ENCODE assay signal across 9 cellular contexts in the genomic region with DNA sequence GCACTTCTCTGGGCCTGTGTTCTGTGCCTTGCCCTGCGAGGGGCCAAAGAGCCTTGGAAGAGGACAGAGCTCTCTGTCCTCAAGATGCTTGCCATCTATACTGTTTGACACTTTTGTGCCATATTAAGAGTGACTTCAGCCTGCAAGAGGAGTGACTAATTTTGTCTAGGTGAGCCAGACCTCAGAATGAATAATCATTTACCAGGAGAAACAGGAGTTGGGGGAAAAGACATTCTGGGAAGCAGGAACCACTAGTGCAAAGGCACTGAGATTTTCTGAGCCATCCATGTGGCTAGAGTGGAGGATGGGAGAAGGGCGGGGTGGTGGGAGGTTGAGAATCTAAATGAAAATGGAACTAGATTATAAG. TPM values are rescaled to one million over a fixed set of nuclear protein-coding genes. Genes with fewer than 3 reads are reported as not detected.
DNase-seq lines count a peak whose midpoint lies in the region; ATAC-seq and TF ChIP-seq lines count a peak whose summit lies in the region.
"Had no signal": no experiment of that assay in that cellular context is flagged by ENCODE, and none has a peak within 500 bp of the region (broad histone marks: within the 10 kb centered on the region; RNA-seq: fewer than 3 reads in every experiment).

No MANE protein-coding gene starts in this region.

- in situ Hi-C loops in astrocyte of the spinal cord (cut with HindIII; ENCODE audit: low sequenced_read_pairs) = no loop called here

- H3K79me2 ChIP-seq in H9 (ENCODE audit: insufficient read depth, low read length) = no peaks in the 10 kb centered on the region

- H3K27me3 ChIP-seq in H9 (ENCODE audit: insufficient read depth, low read length) (peaks cover 22% of the 10 kb centered on the region; the same call in 1 of the 2 replicates), iPS-15b (ENCODE audit: control insufficient read depth, insufficient read depth, low read length) (peaks cover 57% of the 10 kb centered on the region)

- no peak overlapping the region for H3K27ac ChIP-seq in H9 (ENCODE audit: insufficient read length, low read depth, low read length)

- no peaks in the 10 kb centered on the region for H4K20me1 ChIP-seq in H9 (ENCODE audit: control insufficient read depth, insufficient read depth, insufficient read length)

- H3K4me2 ChIP-seq in H9 (ENCODE audit: insufficient read depth, insufficient read length, low read length) = peak overlapping the region; percentile 55

- no peak overlapping the region for H3T11ph ChIP-seq in H9 (ENCODE audit: low read length)

- H3K4me3 ChIP-seq in astrocyte of the spinal cord (ENCODE audit: low read depth, low read length) = peak overlapping the region; percentile 85
- H3K4me3 ChIP-seq in iPS-15b (ENCODE audit: low read depth, low read length) = peak overlapping the region; percentile 66
- H3K4me3 ChIP-seq in skeletal muscle cell (ENCODE audit: low read depth, low read length) = peak overlapping the region; percentile 79

- no peak for DNase-seq in H9
- no peak for DNase-seq in astrocyte of the spinal cord (ENCODE audit: low read depth, low spot score)
- DNase-seq in skeletal muscle cell (ENCODE audit: low read depth) = no peak
- DNase-seq in D341Med (ENCODE audit: low spot score) = no peak
- DNase-seq in omental fat pad (ENCODE audit: low spot score) = no peak
- DNase-seq in NCI-H526 treated with DMSO at 0.1 percent for 48 hours (lab: John Stamatoyannopoulos, UW) = no peak
- DNase-seq: NCI-H2171 treated with DMSO at 0.1 percent for 48 hours had no signal

- H3K14ac ChIP-seq in H9 (ENCODE audit: insufficient read depth, low read length) = no peak overlapping the region

- H3K4me3 Mint-ChIP-seq in H9 = peak overlapping the region in 1 of 2 experiments; percentile 90; a peak in 1 of 5 replicates

- H3K56ac ChIP-seq in H9 (ENCODE audit: insufficient read length, low read depth, low read length) = no peak overlapping the region

- H3K36me3 Mint-ChIP-seq in H9 (ENCODE audit: insufficient read depth in 1 of 3, low read depth in 3 of 3) = peaks cover 0 to 2% (median 0%) of the 10 kb centered on the region in 3 experiments; a peak in 1 of 7 replicates

- no peak overlapping the region for H3K9ac ChIP-seq in H9 (ENCODE audit: extremely low read depth, insufficient read length, low read length)
- H3K9ac ChIP-seq in iPS-15b (ENCODE audit: low read depth, low read length) = no peak overlapping the region

- no peak overlapping the region for H2BK12ac ChIP-seq in H9 (ENCODE audit: insufficient read length, low read depth, low read length)

- H2BK5ac ChIP-seq in H9 (ENCODE audit: insufficient read length, low read length) = no peak overlapping the region

- peaks cover 29 to 40% of the 10 kb centered on the region in 2 experiments for H3K4me1 Mint-ChIP-seq in H9

- no peaks in the 10 kb centered on the region for H3K9me3 ChIP-seq in H9 (ENCODE audit: control insufficient read depth, low read depth, low read length)
- H3K9me3 ChIP-seq in iPS-15b (ENCODE audit: control insufficient read depth, insufficient read depth, low read length) = no peaks in the 10 kb centered on the region

- no peak overlapping the region for H2BK120ac ChIP-seq in H9 (ENCODE audit: low read depth, low read length, poor library complexity, severe bottlenecking)

- H3K36me3 ChIP-seq in iPS-15b (ENCODE audit: control insufficient read depth, insufficient read depth, low read length) = no peaks in the 10 kb centered on the region

- no peaks in the 10 kb centered on the region for H3K79me1 ChIP-seq in H9 (ENCODE audit: insufficient read depth, low read depth, low read length, poor library complexity, severe bottlenecking)

- no peak overlapping the region for H4K8ac ChIP-seq in H9 (replicated peaks; ENCODE audit: insufficient read length, low read depth, low read length)

- TF ChIP-seq CTCF in H9 (conservative IDR thresholded peaks at IDR 0.05) (no peak), astrocyte of the spinal cord (IDR thresholded peaks at IDR 0.05; ENCODE audit: low read depth, low read length) (no peak), omental fat pad (IDR thresholded peaks at IDR 0.05) (no peak)

- H2BK15ac ChIP-seq in H9 (ENCODE audit: low read depth, low read length) = no peak overlapping the region

- H3K23ac ChIP-seq in H9 (ENCODE audit: insufficient read length, low read depth, low read length) = no peak overlapping the region

- H4K5ac ChIP-seq in H9 (ENCODE audit: insufficient read length, low read depth, low read length) = no peak overlapping the region

- no peak for ATAC-seq in GM18511 (IDR thresholded peaks at IDR 0.05; ENCODE audit: unreplicated experiment)
- ATAC-seq in omental fat pad (ENCODE audit: low FRiP score) = no peak

- no peak overlapping the region for H3K4ac ChIP-seq in H9 (ENCODE audit: low read depth, low read length)

- H3K4me1 ChIP-seq in H9 (ENCODE audit: insufficient read depth, low read length) = peaks cover 4% of the 10 kb centered on the region; the same call in 1 of the 2 replicates
- H3K4me1 ChIP-seq in iPS-15b (ENCODE audit: control insufficient read depth, insufficient read depth, low read length) = peaks cover 23% of the 10 kb centered on the region

- no peak overlapping the region for H2BK20ac ChIP-seq in H9 (ENCODE audit: low read depth, low read length, poor library complexity, severe bottlenecking)

- no peak overlapping the region for H3K18ac ChIP-seq in H9 (ENCODE audit: insufficient read length, low read depth, low read length)

- H2AFZ ChIP-seq in H9 (ENCODE audit: low read length) = no peak overlapping the region

- H4K91ac ChIP-seq in H9 (ENCODE audit: insufficient read length, low read depth, low read length) = no peak overlapping the region

- H3K27ac Mint-ChIP-seq in H9 = no peak overlapping the region

- peaks cover 89% of the 10 kb centered on the region for H3K27me3 Mint-ChIP-seq in H9 (ENCODE audit: low read depth)

- H3K23me2 ChIP-seq in H9 (ENCODE audit: insufficient read length, low read depth, low read length, poor library complexity, severe bottlenecking) = peaks cover 19% of the 10 kb centered on the region

- no CpG with 5 or more reads among the region's 2 CpGs for WGBS in H9 (ENCODE audit: extremely low coverage, insufficient read length, low lambda C conversion rate)

- no peak overlapping the region for H2AK5ac ChIP-seq in H9 (ENCODE audit: insufficient read length, low read length)

- H3K9me3 Mint-ChIP-seq in H9 = no peaks in the 10 kb centered on the region

RNA-seq across cellular contexts. Expression of a gene that starts 1.9 kb away (rescaled TPM):
- total RNA-seq in H9 (2021) (12.9 and 14.9 TPM in 2 replicates), omental fat pad (1,000 to 10,000 TPM; 3,140 to 6,734 (median 4,294) TPM)

Comparison
In these comparisons a context has a peak if more than half of its experiments do, and no peak if none do; other contexts are left out.
1. RNA of a gene that starts 1.9 kb away (total RNA-seq): 3,140 to 6,734 TPM in omental fat pad; 12.9 to 14.9 TPM in H9; every median in the first group is over 100 times any median in the second.
2. Peak in every context shown above with its lines, with median percentiles within 50 percentile points of each other: H3K4me3 ChIP-seq.